In genomic region chr2:159157361-159158045, GRCh38 we compare ENCODE assay signal across 14 cellular contexts.
A peak's percentile ranks its signal among the peaks of the same experiment; 100 is the strongest.
DNase-seq lines count a peak whose midpoint lies in the region; ATAC-seq, FAIRE-seq and TF ChIP-seq lines count a peak whose summit lies in the region.
"Had no signal": no experiment of that assay in that cellular context is flagged by ENCODE, and none has a peak within 500 bp of the region (broad histone marks: within the 10 kb centered on the region; RNA-seq: fewer than 3 reads in every experiment).

No MANE protein-coding gene starts in this region.

- H3K4me2 ChIP-seq in GM12878 (ENCODE audit: control insufficient read depth, insufficient read depth), result no peak overlapping the region
- H3K4me2 ChIP-seq in neuronal stem cell (ENCODE audit: insufficient read depth, low read length, poor library complexity, severe bottlenecking), result no peak overlapping the region
- H3K4me2 ChIP-seq: KMS-11 had no signal

- ATAC-seq in HG02610 (IDR thresholded peaks at IDR 0.05; ENCODE audit: unreplicated experiment), result peak; percentile 92
- ATAC-seq in GM12878, result peak; percentile 69
- ATAC-seq: gastrocnemius medialis had no signal

- no peak overlapping the region for H3K14ac ChIP-seq in neuronal stem cell (ENCODE audit: low read length)

- H3K27ac Mint-ChIP-seq in activated CD4-positive, alpha-beta memory T cell treated with anti-CD3 and anti-CD28 coated beads, Interleukin-2, amount 10 ng/mL, durations not matched to agents 7 days and 5 days, result no peak overlapping the region
- H3K27ac Mint-ChIP-seq: CD4-positive, CD25-positive, alpha-beta regulatory T cell had no signal

- peak overlapping the region; percentile 50 for H2BK15ac ChIP-seq in neuronal stem cell (ENCODE audit: low read length)

- H3K4me1 ChIP-seq in GM12878 (ENCODE audit: control insufficient read depth, insufficient read depth, low read length) (0 out of 2 replicates have a peak, but pooled peaks cover 6% of the 10 kb centered on the region), neuronal stem cell (ENCODE audit: control insufficient read depth in 2 of 2, insufficient read depth in 1 of 2, low read depth in 1 of 2, low read length in 2 of 2) (peaks cover 10 to 16% of the 10 kb centered on the region in 2 donors)

- in situ Hi-C loops in GM12878 (cut with MboI), result no loop called here

- no peaks in the 10 kb centered on the region for H3K79me2 ChIP-seq in GM12878 (ENCODE audit: control insufficient read depth, insufficient read depth, low read length)

- peak; percentile 57 for FAIRE-seq in GM12878 (lab: Jason Lieb, UNC)
- FAIRE-seq: RCC 7860 had no signal

- intact Hi-C loops in GM12878 (cut with micrococcal nuclease; ENCODE audit: unreplicated experiment), result no loop called here

- H3K18ac ChIP-seq in neuronal stem cell (ENCODE audit: low read length), result no peak overlapping the region

- H3K36me3 ChIP-seq in GM12878 (ENCODE audit: control insufficient read depth in 2 of 2, insufficient read depth in 2 of 2, low read length in 1 of 2) (no peaks in the 10 kb centered on the region), neuronal stem cell (replicated peaks in 1 of 2; ENCODE audit: control insufficient read depth in 2 of 2, insufficient read depth in 2 of 2, low read length in 2 of 2) (peaks cover 0 to 45% of the 10 kb centered on the region in 2 donors)
- H3K36me3 ChIP-seq: gastrocnemius medialis had no signal

- peaks cover 2% of the 10 kb centered on the region for H3K27me3 Mint-ChIP-seq in activated CD4-positive, alpha-beta memory T cell treated with anti-CD3 and anti-CD28 coated beads, Interleukin-2, amount 10 ng/mL, durations not matched to agents 7 days and 5 days

- SMC1A ChIA-PET in GM12878 (lab: Charles Lee; ENCODE audit: uncharacterized antibody, unreplicated experiment), result no interaction called here

- no peak overlapping the region for H2AFZ ChIP-seq in GM12878 (ENCODE audit: control insufficient read depth, low read depth, low read length)
- H2AFZ ChIP-seq in neuronal stem cell (ENCODE audit: low read length), result no peak overlapping the region

- H3K9ac ChIP-seq in GM12878 (ENCODE audit: control insufficient read depth, insufficient read depth, low read length) (no peak overlapping the region), neuronal stem cell (ENCODE audit: low read depth, low read length, poor library complexity) (no peak overlapping the region)
- H3K9ac ChIP-seq: KMS-11 had no signal

- H3K9me3 Mint-ChIP-seq in activated CD4-positive, alpha-beta memory T cell treated with anti-CD3 and anti-CD28 coated beads, Interleukin-2, amount 10 ng/mL, durations not matched to agents 7 days and 5 days, result no peaks in the 10 kb centered on the region

- CTCF ChIA-PET in GM12878 (lab: Yijun Ruan, JAX), result interaction anchor here (1.6 kb wide), 1 partner anchor 18 kb away, joined by 3 read pairs; no protein-coding TSS in a partner anchor
- CTCF ChIA-PET in activated CD4-positive, alpha-beta memory T cell treated with anti-CD3 and anti-CD28 coated beads, Interleukin-2, amount 10 ng/mL, durations not matched to agents 7 days and 5 days (lab: Charles Lee), result no interaction called here

- H3K36me3 Mint-ChIP-seq in activated CD4-positive, alpha-beta memory T cell treated with anti-CD3 and anti-CD28 coated beads, Interleukin-2, amount 10 ng/mL, durations not matched to agents 7 days and 5 days (ENCODE audit: low read depth), result no peaks in the 10 kb centered on the region
- H3K36me3 Mint-ChIP-seq: CD4-positive, CD25-positive, alpha-beta regulatory T cell had no signal

- H3K4me3 ChIP-seq in GM12878 (no peak overlapping the region), neuronal stem cell (ENCODE audit: low read length in 2 of 2) (no peak overlapping the region)
- H3K4me3 ChIP-seq: gastrocnemius medialis had no signal

- no peak overlapping the region for H4K8ac ChIP-seq in neuronal stem cell (ENCODE audit: low read depth, low read length)

- no peak overlapping the region for H3K4ac ChIP-seq in neuronal stem cell (ENCODE audit: low read length)

- POLR2A ChIA-PET in GM12878 (lab: Charles Lee), result no interaction called here
- POLR2A ChIA-PET in activated CD4-positive, alpha-beta memory T cell treated with anti-CD3 and anti-CD28 coated beads, Interleukin-2, amount 10 ng/mL, durations not matched to agents 7 days and 5 days (lab: Charles Lee), result no interaction called here

- H3K27me3 ChIP-seq in GM12878 (replicated peaks in 1 of 2; ENCODE audit: control insufficient read depth in 2 of 2, insufficient read depth in 2 of 2, low read length in 1 of 2) (no peaks in the 10 kb centered on the region), neuronal stem cell (ENCODE audit: control insufficient read depth in 3 of 3, insufficient read depth in 3 of 3, low read depth in 1 of 3, low read length in 3 of 3) (no peaks in the 10 kb centered on the region)
- H3K27me3 ChIP-seq: gastrocnemius medialis had no signal

- no peak overlapping the region for H3K4me3 Mint-ChIP-seq in activated CD4-positive, alpha-beta memory T cell treated with anti-CD3 and anti-CD28 coated beads, Interleukin-2, amount 10 ng/mL, durations not matched to agents 7 days and 5 days
- H3K4me3 Mint-ChIP-seq: CD4-positive, CD25-positive, alpha-beta regulatory T cell had no signal

- H3K9me3 ChIP-seq in GM12878 (replicated peaks; ENCODE audit: control insufficient read depth, insufficient read depth, low read length) (no peaks in the 10 kb centered on the region), neuronal stem cell (replicated peaks in 1 of 2; ENCODE audit: control insufficient read depth in 2 of 2, insufficient read depth in 1 of 2, low read depth in 1 of 2, low read length in 2 of 2) (no peaks in the 10 kb centered on the region)
- H3K9me3 ChIP-seq: gastrocnemius medialis had no signal

- H4K20me1 ChIP-seq in GM12878 (ENCODE audit: control insufficient read depth, insufficient read depth), result no peaks in the 10 kb centered on the region

- BruUV-seq in GM12878 (replicated peaks; lab: Mats Ljungman, UMichigan), result no TSS peak

- 78% methylated on average over 9 of the region's 9 CpGs for WGBS in GM12878 (ENCODE audit: insufficient coverage, insufficient replicate concordance, low lambda C conversion rate, missing lambda C conversion rate)
- WGBS in neuronal stem cell (ENCODE audit: extremely low coverage in 2 of 2, insufficient read length in 2 of 2, insufficient replicate concordance in 1 of 2), 2 donors, result no CpG with 5 or more reads among the region's 9 CpGs

- no peak for TF ChIP-seq EP300 in GM12878 (IDR thresholded peaks at IDR 0.05; ENCODE audit: borderline replicate concordance in 1 of 2, control insufficient read depth in 1 of 2, low read depth in 2 of 2, low read length in 2 of 2)

- no peak overlapping the region for H3K23ac ChIP-seq in neuronal stem cell (ENCODE audit: low read depth, low read length, poor library complexity)

- RAD21 ChIA-PET in GM12878 (lab: Charles Lee; ENCODE audit: unreplicated experiment), result no interaction called here

- H3K27ac ChIP-seq in GM12878 (ENCODE audit: control insufficient read depth, insufficient read depth), result no peak overlapping the region
- no peak overlapping the region for H3K27ac ChIP-seq in neuronal stem cell (replicated peaks; ENCODE audit: low read length)
- H3K27ac ChIP-seq: gastrocnemius medialis, KMS-11 had no signal

- DNase-seq in GM12878 (ENCODE audit: low read depth, low spot score) (peak; percentile 4), neuronal stem cell (ENCODE audit: low spot score) (no peak), NCI-H2171 (lab: John Stamatoyannopoulos, UW) (no peak), AG20443 (ENCODE audit: low spot score) (no peak)
- DNase-seq in activated CD4-positive, alpha-beta memory T cell treated with anti-CD3 and anti-CD28 coated beads, Interleukin-2, amount 10 ng/mL, durations not matched to agents 7 days and 5 days, result no peak
- no peak for DNase-seq in central memory CD4-positive, alpha-beta T cell
- DNase-seq: CD4-positive, CD25-positive, alpha-beta regulatory T cell; cerebellar nuclear complex; gastrocnemius medialis; stimulated activated CD4-positive, alpha-beta T cell treated with anti-CD3 and anti-CD28 coated beads, Interleukin-4, amount 100 ng/mL, for 1 hour had no signal

- TF ChIP-seq CTCF in GM12874 (IDR thresholded peaks at IDR 0.05; ENCODE audit: insufficient read depth, low read depth, low read length) (0 out of 2 replicates have a peak, but pooled peaks have one; percentile 2), GM12878 (IDR thresholded peaks at IDR 0.05 in 2 of 3, conservative IDR thresholded peaks at IDR 0.05 in 1 of 3; ENCODE audit: control insufficient read depth in 2 of 3, extremely low read depth in 1 of 3, insufficient read depth in 1 of 3, low read depth in 3 of 3, low read length in 3 of 3) (peak in 1 of 3 experiments; percentile 5; a peak in 1 of 6 replicates)

- no peak for TF ChIP-seq RAD21 in GM12878 (IDR thresholded peaks at IDR 0.05; ENCODE audit: insufficient read depth, low read depth, low read length)

- H3K79me1 ChIP-seq in neuronal stem cell (ENCODE audit: low read depth, low read length), result no peaks in the 10 kb centered on the region

- H2AK5ac ChIP-seq in neuronal stem cell (ENCODE audit: low read depth, low read length), result no peak overlapping the region

- H2BK5ac ChIP-seq in neuronal stem cell (ENCODE audit: low read length), result no peak overlapping the region

- H4K91ac ChIP-seq in neuronal stem cell (ENCODE audit: low read depth, low read length, poor library complexity), result no peak overlapping the region

- no peak overlapping the region for H2BK12ac ChIP-seq in neuronal stem cell (ENCODE audit: low read length)

- TF ChIP-seq POLR2A in GM12878 (IDR thresholded peaks at IDR 0.05; ENCODE audit: low read depth, low read length), result no peak

- H2BK120ac ChIP-seq in neuronal stem cell (ENCODE audit: low read depth, low read length), result no peak overlapping the region

- peaks cover 2% of the 10 kb centered on the region for H3K4me1 Mint-ChIP-seq in activated CD4-positive, alpha-beta memory T cell treated with anti-CD3 and anti-CD28 coated beads, Interleukin-2, amount 10 ng/mL, durations not matched to agents 7 days and 5 days

TF ChIP-seq in GM12878, 131 proteins besides CTCF, POLR2A, EP300 and RAD21 (continues in another document):
- no peak for TF ChIP-seq SREBF1 (IDR thresholded peaks at IDR 0.05; ENCODE audit: low read length)
- TF ChIP-seq WRNIP1 (IDR thresholded peaks at IDR 0.05; ENCODE audit: borderline replicate concordance, low read depth, low read length), result no peak
- TF ChIP-seq KAT2A (conservative IDR thresholded peaks at IDR 0.05; ENCODE audit: control insufficient read depth, low read depth, low read length), result no peak
- TF ChIP-seq EZH2 (IDR thresholded peaks at IDR 0.05; ENCODE audit: borderline replicate concordance, control insufficient read depth, low read depth, low read length), result no peak
- TF ChIP-seq ATF3 (IDR thresholded peaks at IDR 0.05; ENCODE audit: borderline replicate concordance, extremely low read depth, low read depth, low read length), result no peak
- TF ChIP-seq NFXL1 (IDR thresholded peaks at IDR 0.05; ENCODE audit: borderline replicate concordance), result no peak
- TF ChIP-seq MYB (IDR thresholded peaks at IDR 0.05; ENCODE audit: borderline replicate concordance, low read depth, low read length), result no peak
- no peak for TF ChIP-seq IRF4 (IDR thresholded peaks at IDR 0.05; ENCODE audit: low read depth, low read length)
